ENCODE assay signal across 14 cellular contexts in genomic region chr1:76138217-76138616, GRCh38.
"Had no signal": no experiment of that assay in that cellular context is flagged by ENCODE, and none has a peak within 500 bp of the region (broad histone marks: within the 10 kb centered on the region; RNA-seq: fewer than 3 reads in every experiment).

No MANE protein-coding gene starts in this region.

- ATAC-seq: activated CD8-positive, alpha-beta memory T cell treated with anti-CD3 and anti-CD28 coated beads, Interleukin-2, amount 10 ng/mL, durations not matched to agents 7 days and 5 days; activated T-cell treated with anti-CD3 and anti-CD28 coated beads, Interleukin-2, amount 50 U/mL, for 4 hours; natural killer cell treated with Interleukin-12 subunit alpha and Interleukin-12 subunit beta and Interleukin-15 and Interleukin-18, amount 100 ng/mL, for 72 hours had no signal

- H3K4me3 ChIP-seq: thoracic aorta had no signal

- H3K9me3 ChIP-seq: thoracic aorta had no signal

- DNase-seq: activated CD4-positive, alpha-beta T cell treated with anti-CD3 and anti-CD28 coated beads, Interleukin-2, amount 50 U/mL, for 4 hours; activated CD4-positive, CD25-positive, alpha-beta regulatory T cell treated with anti-CD3 and anti-CD28 coated beads, Interleukin-2, amount 50 U/mL, for 72 hours; activated CD8-positive, alpha-beta memory T cell treated with anti-CD3 and anti-CD28 coated beads, Interleukin-2, amount 10 ng/mL, durations not matched to agents 7 days and 5 days; activated gamma-delta T cell; activated naive CD8-positive, alpha-beta T cell treated with anti-CD3 and anti-CD28 coated beads for 36 hours; activated T-cell treated with anti-CD3 and anti-CD28 coated beads, Interleukin-2, amount 50 U/mL, for 4 hours; effector CD8-positive, alpha-beta T cell; nucleus accumbens; stimulated activated CD4-positive, alpha-beta T cell treated with anti-CD3 and anti-CD28 coated beads, Interleukin-15, amount 100 ng/mL, for 24 hours; stimulated activated CD4-positive, alpha-beta T cell treated with anti-CD3 and anti-CD28 coated beads, Interleukin-4, amount 100 ng/mL, for 24 hours; T-helper 9 cell had no signal

- H3K36me3 ChIP-seq: thoracic aorta had no signal

- H3K27ac ChIP-seq: epithelial cell of prostate, thoracic aorta had no signal
